Comparison of ENCODE assay signal across 8 cellular contexts in the genomic region with DNA sequence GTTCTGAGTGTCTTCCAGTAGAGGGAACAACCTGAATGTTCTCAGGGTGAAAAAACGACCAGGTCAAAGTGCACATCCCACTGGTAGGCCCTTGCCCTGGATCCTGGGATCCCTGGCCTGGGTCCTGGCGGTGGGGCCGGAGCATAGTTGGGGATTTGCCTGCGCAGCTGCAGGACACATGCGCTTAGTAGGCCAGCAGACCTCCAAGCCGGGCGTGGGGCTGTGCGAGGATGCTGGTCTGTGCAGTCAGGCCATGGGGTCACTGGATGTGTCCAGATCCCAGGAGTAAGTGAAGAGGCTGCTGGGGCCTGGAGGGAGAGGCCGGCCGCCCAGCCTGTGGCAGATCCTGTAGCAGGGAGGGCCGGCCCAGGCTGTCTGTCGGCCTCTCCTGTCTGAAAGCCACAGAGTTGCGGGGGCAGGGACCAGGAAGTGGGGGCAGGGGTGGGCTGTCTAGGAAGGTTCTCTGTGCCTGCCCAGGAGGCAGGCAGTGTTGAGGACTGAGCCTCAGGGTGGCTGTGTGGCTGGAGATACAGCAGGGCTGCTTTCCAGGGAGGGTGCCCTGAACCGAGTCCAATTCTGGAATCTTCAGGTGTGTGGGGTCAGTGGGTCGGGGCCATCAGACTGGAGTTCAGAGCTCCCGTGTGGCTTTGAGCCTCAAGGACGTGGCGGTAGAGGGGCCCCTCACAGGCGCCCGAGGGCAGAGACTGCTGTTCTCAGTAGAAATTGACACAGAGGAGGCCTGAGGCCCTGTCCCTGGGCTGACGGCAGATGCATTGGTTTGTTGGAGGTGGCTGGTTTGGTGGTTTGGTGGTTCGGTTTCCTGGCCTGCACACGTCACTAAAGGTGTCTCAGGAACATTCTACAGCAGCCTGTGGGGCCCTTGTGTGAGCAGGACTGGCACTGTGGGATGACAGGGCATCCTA. TPM values are rescaled to one million over a fixed set of nuclear protein-coding genes. Genes with fewer than 3 reads are reported as not detected.
DNase-seq lines count a peak whose midpoint lies in the region; ATAC-seq and TF ChIP-seq lines count a peak whose summit lies in the region.

No MANE protein-coding gene starts in this region.

- no peaks in the 10 kb centered on the region for H3K9me3 Mint-ChIP-seq in activated CD4-positive, alpha-beta T cell treated with anti-CD3 and anti-CD28 coated beads for 36 hours (ENCODE audit: low read depth)

- no peak overlapping the region for H2AFZ ChIP-seq in mammary epithelial cell (ENCODE audit: low read depth, low read length)

- H3K4me1 ChIP-seq in HUES6 (ENCODE audit: control insufficient read depth, insufficient read depth, low read length) (peaks cover 4% of the 10 kb centered on the region; the same call in 1 of the 2 replicates), mammary epithelial cell (ENCODE audit: insufficient read depth, low read length) (peaks cover 30% of the 10 kb centered on the region)

- dilution Hi-C loops in mammary epithelial cell (cut with HindIII; ENCODE audit: low sequenced_read_pairs), result no loop called here

- WGBS in mammary epithelial cell (ENCODE audit: low coverage, missing lambda C conversion rate), result 94% methylated on average over 19 of the region's 23 CpGs

- peak; percentile 90 for ATAC-seq in activated CD4-positive, alpha-beta T cell treated with anti-CD3 and anti-CD28 coated beads for 36 hours
- no peak for ATAC-seq in GM21423 (IDR thresholded peaks at IDR 0.05; ENCODE audit: unreplicated experiment)

- BruUV-seq in mammary epithelial cell (replicated peaks; lab: Mats Ljungman, UMichigan), result no TSS peak

- peak overlapping the region; percentile 69 for H3K4me3 Mint-ChIP-seq in activated CD4-positive, alpha-beta T cell treated with anti-CD3 and anti-CD28 coated beads for 36 hours

- intact Hi-C loops in activated CD4-positive, alpha-beta T cell treated with anti-CD3 and anti-CD28 coated beads for 36 hours (cut with DNase I, micrococcal nuclease), result loop anchor here (1.0 to 5.0 kb wide), 4 partner anchors 17 to 60 kb away; a partner anchor contains a TSS
- intact Hi-C loops in mammary epithelial cell (cut with micrococcal nuclease), result no loop called here

- H4K20me1 ChIP-seq in mammary epithelial cell (ENCODE audit: insufficient read depth, low read length), result no peaks in the 10 kb centered on the region

- H3K4me2 ChIP-seq in mammary epithelial cell (ENCODE audit: insufficient read depth, low read depth, low read length), result no peak overlapping the region

- peak overlapping the region; percentile 99 for H3K27ac Mint-ChIP-seq in activated CD4-positive, alpha-beta T cell treated with anti-CD3 and anti-CD28 coated beads for 36 hours

- H3K4me1 Mint-ChIP-seq in activated CD4-positive, alpha-beta T cell treated with anti-CD3 and anti-CD28 coated beads for 36 hours, result peaks cover 23% of the 10 kb centered on the region

- H3K27me3 ChIP-seq in HUES6 (ENCODE audit: control insufficient read depth, insufficient read depth, low read length), result no peaks in the 10 kb centered on the region
- H3K27me3 ChIP-seq in mammary epithelial cell (ENCODE audit: insufficient read depth, low read length), result no peaks in the 10 kb centered on the region

- H3K27me3 Mint-ChIP-seq in activated CD4-positive, alpha-beta T cell treated with anti-CD3 and anti-CD28 coated beads for 36 hours, result no peaks in the 10 kb centered on the region

- H3K9ac ChIP-seq in HUES6 (ENCODE audit: low read length) (no peak overlapping the region), mammary epithelial cell (ENCODE audit: insufficient read depth, low read length) (no peak overlapping the region)

- peak; percentile 88 for DNase-seq in activated CD4-positive, alpha-beta T cell treated with anti-CD3 and anti-CD28 coated beads for 36 hours
- DNase-seq in effector CD4-positive, alpha-beta T cell, result peak; percentile 44
- peak; percentile 79 for DNase-seq in stimulated activated CD4-positive, alpha-beta T cell treated with anti-CD3 and anti-CD28 coated beads, Interleukin-1b, Interleukin-23, amount 100 ng/mL, for 48 hours
- DNase-seq in T1000 (lab: John Stamatoyannopoulos, UW) (no peak), mammary epithelial cell (no peak), NCI-H146 (lab: John Stamatoyannopoulos, UW) (no peak)

- in situ Hi-C loops in mammary epithelial cell (cut with MboI; ENCODE audit: low sequenced_read_pairs in 2 of 2), result no loop called here

- H3K9me3 ChIP-seq in HUES6 (ENCODE audit: control insufficient read depth, insufficient read depth, low read depth, low read length), result no peaks in the 10 kb centered on the region
- no peaks in the 10 kb centered on the region for H3K9me3 ChIP-seq in mammary epithelial cell (replicated peaks; ENCODE audit: insufficient read depth, low read length)

- H3K36me3 ChIP-seq in HUES6 (ENCODE audit: control insufficient read depth, insufficient read depth, low read length), result peaks cover 42% of the 10 kb centered on the region
- peaks cover 12% of the 10 kb centered on the region for H3K36me3 ChIP-seq in mammary epithelial cell (ENCODE audit: insufficient read depth, low read length)

- peaks cover 4% of the 10 kb centered on the region for H3K79me2 ChIP-seq in mammary epithelial cell (ENCODE audit: insufficient read depth, low read length)

- CTCF ChIA-PET in activated CD4-positive, alpha-beta T cell treated with anti-CD3 and anti-CD28 coated beads for 36 hours (lab: Charles Lee), result interaction anchor here (1.5 kb wide), 1 partner anchor 17 kb away, joined by 6 read pairs; a partner anchor contains a TSS
- CTCF ChIA-PET in mammary epithelial cell (lab: Charles Lee; ENCODE audit: low non-redundant PET), result no interaction called here

- H3K36me3 Mint-ChIP-seq in activated CD4-positive, alpha-beta T cell treated with anti-CD3 and anti-CD28 coated beads for 36 hours (ENCODE audit: low read depth), result peaks cover 15% of the 10 kb centered on the region

- H3K27ac ChIP-seq in HUES6 (ENCODE audit: low read depth, low read length) (peak overlapping the region; percentile 51; the same call in 1 of the 2 replicates), mammary epithelial cell (ENCODE audit: insufficient read depth, low read depth, low read length) (no peak overlapping the region)

- H3K4me3 ChIP-seq in HUES6 (ENCODE audit: low read depth, low read length), result no peak overlapping the region
- H3K4me3 ChIP-seq in mammary epithelial cell (replicated peaks in 1 of 3; ENCODE audit: insufficient read depth in 1 of 3, low read depth in 2 of 3, low read length in 3 of 3), result no peak overlapping the region

- no peak for TF ChIP-seq CTCF in mammary epithelial cell (conservative IDR thresholded peaks at IDR 0.05 in 1 of 2, IDR thresholded peaks at IDR 0.05 in 1 of 2; ENCODE audit: extremely low read depth in 1 of 2, insufficient read depth in 1 of 2, low read depth in 1 of 2, low read length in 2 of 2)

- POLR2A ChIA-PET in activated CD4-positive, alpha-beta T cell treated with anti-CD3 and anti-CD28 coated beads for 36 hours (lab: Charles Lee), result interaction anchor here (0.6 kb wide), 1 partner anchor 31 kb away, joined by 6 read pairs; no protein-coding TSS in a partner anchor

RNA-seq across cellular contexts. Expression of a gene that starts 17.2 kb away (rescaled TPM):
- total RNA-seq in activated CD4-positive, alpha-beta T cell treated with anti-CD3 and anti-CD28 coated beads for 36 hours, result 10 to 100 TPM; 16.4 to 22.5 TPM
- 10 to 100 TPM; 13.5 to 26.2 TPM for total RNA-seq in mammary epithelial cell
- 34.3 TPM for polyA plus RNA-seq in mammary epithelial cell
- polyA minus RNA-seq in mammary epithelial cell, result 15.6 TPM

RNA-seq across cellular contexts. Expression of a gene that starts 51.5 kb away (rescaled TPM):
- 10 to 100 TPM; 65.0 to 75.4 TPM for total RNA-seq in activated CD4-positive, alpha-beta T cell treated with anti-CD3 and anti-CD28 coated beads for 36 hours
- 10 to 100 TPM; 34.2 to 64.8 TPM for total RNA-seq in mammary epithelial cell
- polyA plus RNA-seq in mammary epithelial cell, result 8.2 TPM
- 27.9 TPM for polyA minus RNA-seq in mammary epithelial cell

RNA-seq across cellular contexts. Expression of a gene that starts 57.9 kb away (rescaled TPM):
- 10 to 100 TPM; 12.1 to 14.1 TPM for total RNA-seq in activated CD4-positive, alpha-beta T cell treated with anti-CD3 and anti-CD28 coated beads for 36 hours
- 10 to 100 TPM; 14.5 to 24.3 TPM for total RNA-seq in mammary epithelial cell
- polyA plus RNA-seq in mammary epithelial cell, result 9.4 TPM
- 13.3 TPM for polyA minus RNA-seq in mammary epithelial cell

RNA-seq across cellular contexts. Expression of a gene that starts 58.2 kb away (rescaled TPM):
- total RNA-seq in activated CD4-positive, alpha-beta T cell treated with anti-CD3 and anti-CD28 coated beads for 36 hours, result under 1 TPM; 0.11 to 0.16 TPM
- total RNA-seq in mammary epithelial cell, result under 1 TPM; 0.17 to 0.71 TPM
- 0.51 TPM for polyA plus RNA-seq in mammary epithelial cell
- polyA minus RNA-seq in mammary epithelial cell, result not detected

Comparison
In these comparisons a context has a peak if more than half of its experiments do, and no peak if none do; other contexts are left out.
1. DNase-seq: peak in activated CD4-positive, alpha-beta T cell treated with anti-CD3 and anti-CD28 coated beads for 36 hours (single experiment), effector CD4-positive, alpha-beta T cell (single experiment) and stimulated activated CD4-positive, alpha-beta T cell treated with anti-CD3 and anti-CD28 coated beads, Interleukin-1b, Interleukin-23, amount 100 ng/mL, for 48 hours (single experiment); none in T1000 (single experiment), mammary epithelial cell (single experiment) and NCI-H146 (single experiment).